1 cellular context compared by ENCODE assay signal in genomic region chr4:134243742-134244713, GRCh38.
TF ChIP-seq lines count a peak whose summit lies in the region.

No MANE protein-coding gene starts in this region.

TF ChIP-seq in HepG2, 621 proteins besides CTCF, POLR2A, EP300 and RAD21:
- TF ChIP-seq ZFP36L1 (CRISPR knock-in tag; IDR thresholded peaks at IDR 0.05): no peak
- TF ChIP-seq ZBTB40 (IDR thresholded peaks at IDR 0.05): no peak
- peak; percentile 59; the same call in 1 of the 2 replicates for TF ChIP-seq ZBTB40 (CRISPR knock-in tag; IDR thresholded peaks at IDR 0.05)
- no peak for TF ChIP-seq BRD4 (CRISPR knock-in tag; IDR thresholded peaks at IDR 0.05)
- no peak for TF ChIP-seq ZFY (CRISPR knock-in tag; IDR thresholded peaks at IDR 0.05)
- TF ChIP-seq RARA (CRISPR knock-in tag; IDR thresholded peaks at IDR 0.05): no peak
- TF ChIP-seq RBFOX2 (IDR thresholded peaks at IDR 0.05; ENCODE audit: low read depth, low read length): no peak
- TF ChIP-seq RARG (CRISPR knock-in tag; IDR thresholded peaks at IDR 0.05; ENCODE audit: low read depth): no peak
